8 cellular contexts compared by ENCODE assay signal in genomic region chr1:111441573-111442192, GRCh38. TPM values are rescaled to one million over a fixed set of nuclear protein-coding genes. Genes with fewer than 3 reads are reported as not detected.
DNase-seq lines count a peak whose midpoint lies in the region; ATAC-seq and TF ChIP-seq lines count a peak whose summit lies in the region.

No MANE protein-coding gene starts in this region.

- H4K91ac ChIP-seq in H9 (ENCODE audit: insufficient read length, low read depth, low read length): no peak overlapping the region

- no peak overlapping the region for H4K5ac ChIP-seq in H9 (ENCODE audit: insufficient read length, low read depth, low read length)

- no peak overlapping the region for H2BK120ac ChIP-seq in H9 (ENCODE audit: low read depth, low read length, poor library complexity, severe bottlenecking)

- no peak overlapping the region for H3K4me3 ChIP-seq in AG04449 (ENCODE audit: low read depth, low read length)

- H3K27me3 ChIP-seq in H9 (ENCODE audit: insufficient read depth, low read length): no peaks in the 10 kb centered on the region

- H4K8ac ChIP-seq in H9 (replicated peaks; ENCODE audit: insufficient read length, low read depth, low read length): no peak overlapping the region

- WGBS in H9 (ENCODE audit: extremely low coverage, insufficient read length, low lambda C conversion rate): no CpG with 5 or more reads among the region's 9 CpGs

- H3K18ac ChIP-seq in H9 (ENCODE audit: insufficient read length, low read depth, low read length): no peak overlapping the region

- H4K20me1 ChIP-seq in H9 (ENCODE audit: control insufficient read depth, insufficient read depth, insufficient read length): no peaks in the 10 kb centered on the region

- H3K4me2 ChIP-seq in H9 (ENCODE audit: insufficient read depth, insufficient read length, low read length): no peak overlapping the region

- H3K56ac ChIP-seq in H9 (ENCODE audit: insufficient read length, low read depth, low read length): no peak overlapping the region

- H2BK15ac ChIP-seq in H9 (ENCODE audit: low read depth, low read length): no peak overlapping the region

- no peak overlapping the region for H3K27ac ChIP-seq in H9 (ENCODE audit: insufficient read length, low read depth, low read length)

- CTCF ChIA-PET in AG04449 (lab: Yijun Ruan, JAX): interaction anchor here (1.3 to 1.8 kb wide), 2 partner anchors 66 to 326 kb away, joined by 4 read pairs; no protein-coding TSS in a partner anchor
- CTCF ChIA-PET in WTC11 (lab: Charles Lee): interaction anchor here (1.7 kb wide), 2 partner anchors 42 to 66 kb away, joined by 4 to 5 read pairs; no protein-coding TSS in a partner anchor

- no peak overlapping the region for H3K14ac ChIP-seq in H9 (ENCODE audit: insufficient read depth, low read length)

- H2AFZ ChIP-seq in H9 (ENCODE audit: low read length): no peak overlapping the region

- peak; percentile 95 for ATAC-seq in WTC11
- peak; percentile 70 for ATAC-seq in central memory CD8-positive, alpha-beta T cell (replicated peaks; ENCODE audit: extremely low read depth, poor library complexity, severe bottlenecking)
- ATAC-seq in HG03432 (IDR thresholded peaks at IDR 0.05; ENCODE audit: unreplicated experiment): no peak
- ATAC-seq in GM18502 (IDR thresholded peaks at IDR 0.05; ENCODE audit: poor library complexity, unreplicated experiment): no peak
- ATAC-seq in HG02571 (IDR thresholded peaks at IDR 0.05; ENCODE audit: unreplicated experiment): no peak

- H2BK12ac ChIP-seq in H9 (ENCODE audit: insufficient read length, low read depth, low read length): no peak overlapping the region

- H3K9me3 ChIP-seq in H9 (ENCODE audit: control insufficient read depth, low read depth, low read length): no peaks in the 10 kb centered on the region

- no peak overlapping the region for H2AK5ac ChIP-seq in H9 (ENCODE audit: insufficient read length, low read length)

- H3K9me3 Mint-ChIP-seq in H9: no peaks in the 10 kb centered on the region
- no peaks in the 10 kb centered on the region for H3K9me3 Mint-ChIP-seq in WTC11
- no peaks in the 10 kb centered on the region for H3K9me3 Mint-ChIP-seq in central memory CD8-positive, alpha-beta T cell
- no peaks in the 10 kb centered on the region for H3K9me3 Mint-ChIP-seq in nephron progenitor cell

- no peak overlapping the region for H3K4ac ChIP-seq in H9 (ENCODE audit: low read depth, low read length)

- no peak overlapping the region for H3K9ac ChIP-seq in H9 (ENCODE audit: extremely low read depth, insufficient read length, low read length)

- H3K4me1 Mint-ChIP-seq in H9 (no peaks in the 10 kb centered on the region), WTC11 (no peaks in the 10 kb centered on the region), nephron progenitor cell (peaks cover 7% of the 10 kb centered on the region)
- H3K4me1 Mint-ChIP-seq in central memory CD8-positive, alpha-beta T cell: peaks cover 21% of the 10 kb centered on the region

- H3K4me1 ChIP-seq in H9 (ENCODE audit: insufficient read depth, low read length): no peaks in the 10 kb centered on the region

- no peaks in the 10 kb centered on the region for H3K27me3 Mint-ChIP-seq in H9 (ENCODE audit: low read depth)
- H3K27me3 Mint-ChIP-seq in WTC11 (ENCODE audit: low read depth): no peaks in the 10 kb centered on the region
- H3K27me3 Mint-ChIP-seq in central memory CD8-positive, alpha-beta T cell: no peaks in the 10 kb centered on the region
- H3K27me3 Mint-ChIP-seq in nephron progenitor cell (ENCODE audit: low read depth, poor library complexity): no peaks in the 10 kb centered on the region

- H3K23me2 ChIP-seq in H9 (ENCODE audit: insufficient read length, low read depth, low read length, poor library complexity, severe bottlenecking): no peaks in the 10 kb centered on the region

- H3K23ac ChIP-seq in H9 (ENCODE audit: insufficient read length, low read depth, low read length): no peak overlapping the region

- peaks cover 43 to 86% (median 71%) of the 10 kb centered on the region in 3 experiments; a peak in 6 of 7 replicates for H3K36me3 Mint-ChIP-seq in H9 (ENCODE audit: insufficient read depth in 1 of 3, low read depth in 3 of 3)
- H3K36me3 Mint-ChIP-seq in WTC11: peaks cover 83% of the 10 kb centered on the region
- peaks cover 40% of the 10 kb centered on the region for H3K36me3 Mint-ChIP-seq in central memory CD8-positive, alpha-beta T cell (ENCODE audit: insufficient read depth)
- H3K36me3 Mint-ChIP-seq in nephron progenitor cell (ENCODE audit: low read depth): peaks cover 47% of the 10 kb centered on the region

- DNase-seq in AG04449 (ENCODE audit: low read depth, low spot score) (no peak), H9 (peak; percentile 76), WTC11 (ENCODE audit: low spot score) (peak; percentile 75), nephron progenitor cell (peak; percentile 58)
- DNase-seq in central memory CD8-positive, alpha-beta T cell (ENCODE audit: low spot score in 2 of 2): peak; percentile 38 to 41

- no peak overlapping the region for H2BK5ac ChIP-seq in H9 (ENCODE audit: insufficient read length, low read length)

- no peak overlapping the region for H2BK20ac ChIP-seq in H9 (ENCODE audit: low read depth, low read length, poor library complexity, severe bottlenecking)

- no peak overlapping the region for H3T11ph ChIP-seq in H9 (ENCODE audit: low read length)

- H3K79me2 ChIP-seq in H9 (ENCODE audit: insufficient read depth, low read length): no peaks in the 10 kb centered on the region

- POLR2A ChIA-PET in AG04449 (lab: Yijun Ruan, JAX): no interaction called here
- POLR2A ChIA-PET in WTC11 (lab: Charles Lee): no interaction called here

- no peak overlapping the region; a peak in 1 of 5 replicates for H3K4me3 Mint-ChIP-seq in H9
- H3K4me3 Mint-ChIP-seq in WTC11: no peak overlapping the region
- no peak overlapping the region for H3K4me3 Mint-ChIP-seq in central memory CD8-positive, alpha-beta T cell
- no peak overlapping the region for H3K4me3 Mint-ChIP-seq in nephron progenitor cell

- peak overlapping the region in 2 of 3 experiments; percentile 40 to 61; a peak in 4 of 7 replicates for H3K27ac Mint-ChIP-seq in H9
- peak overlapping the region; percentile 57; the same call in 1 of the 2 replicates for H3K27ac Mint-ChIP-seq in WTC11
- H3K27ac Mint-ChIP-seq in central memory CD8-positive, alpha-beta T cell (ENCODE audit: low read depth): no peak overlapping the region
- H3K27ac Mint-ChIP-seq in nephron progenitor cell: no peak overlapping the region

- TF ChIP-seq CTCF in AG04449 (IDR thresholded peaks at IDR 0.05; ENCODE audit: insufficient read depth, low read length, missing control alignments): peak; percentile 46
- peak; percentile 82 for TF ChIP-seq CTCF in H9 (conservative IDR thresholded peaks at IDR 0.05)
- TF ChIP-seq CTCF in WTC11 (IDR thresholded peaks at IDR 0.05): peak; percentile 65
- peak; percentile 65 for TF ChIP-seq CTCF in nephron progenitor cell (IDR thresholded peaks at IDR 0.05)

- H3K79me1 ChIP-seq in H9 (ENCODE audit: insufficient read depth, low read depth, low read length, poor library complexity, severe bottlenecking): peaks cover 8% of the 10 kb centered on the region

TF ChIP-seq in WTC11, 78 proteins besides CTCF, POLR2A, EP300 and RAD21:
- TF ChIP-seq CBFB (CRISPR knock-in tag; IDR thresholded peaks at IDR 0.05; ENCODE audit: low read depth): no peak
- TF ChIP-seq SOX15 (CRISPR knock-in tag; IDR thresholded peaks at IDR 0.05): no peak
- no peak for TF ChIP-seq ZSCAN18 (CRISPR knock-in tag; IDR thresholded peaks at IDR 0.05)
- no peak for TF ChIP-seq E2F4 (CRISPR knock-in tag; IDR thresholded peaks at IDR 0.05; ENCODE audit: borderline replicate concordance, low read depth)
- no peak for TF ChIP-seq ESRRA (CRISPR knock-in tag; IDR thresholded peaks at IDR 0.05; ENCODE audit: borderline replicate concordance)
- TF ChIP-seq ELF4 (CRISPR knock-in tag; IDR thresholded peaks at IDR 0.05; ENCODE audit: low read depth): no peak
- TF ChIP-seq ATF6 (CRISPR knock-in tag; IDR thresholded peaks at IDR 0.05): no peak

RNA-seq across cellular contexts. Expression of gene WDR77, which starts 7.4 kb away (rescaled TPM):
- 70.9 and 74.2 TPM in 2 replicates for total RNA-seq in H9 (2021)
- 52.3 to 64.5 TPM (median 57.5 TPM) in 3 replicates for total RNA-seq in WTC11 (2021)

RNA-seq across cellular contexts. Expression of gene ATP5PB, which starts 7.6 kb away (rescaled TPM):
- total RNA-seq in H9 (2021) (250 and 271 TPM in 2 replicates), WTC11 (2021) (243 to 284 TPM (median 253 TPM) in 3 replicates)

RNA-seq across cellular contexts. Expression of gene OVGP1, which starts 14.1 kb away (rescaled TPM):
- total RNA-seq in H9 (2021) (0.92 and 1.2 TPM in 2 replicates), WTC11 (2021) (2.3 to 3.9 TPM (median 2.7 TPM) in 3 replicates)

RNA-seq across cellular contexts. Expression of gene C1orf162, which starts 32.1 kb away (rescaled TPM):
- total RNA-seq in H9 (2021) (0.35 TPM in 1 of 2 replicates, not detected in the other), WTC11 (2021) (0.77 to 0.92 TPM (median 0.78 TPM) in 3 replicates)

Comparison
In these comparisons a context has a peak if more than half of its experiments do, and no peak if none do; other contexts are left out.
1. H3K27ac Mint-ChIP-seq: peak in H9 (2 of 3) and WTC11 (single experiment); none in central memory CD8-positive, alpha-beta T cell (single experiment) and nephron progenitor cell (single experiment).
2. ATAC-seq: peak in WTC11 (single experiment) and central memory CD8-positive, alpha-beta T cell (single experiment); none in HG03432 (single experiment), GM18502 (single experiment) and HG02571 (single experiment).
3. Peak in every context shown above with its lines, with median percentiles within 50 percentile points of each other: CTCF ChIP-seq.